10 cellular contexts compared by ENCODE assay signal in genomic region chr11:46050065-46050464, GRCh38.
DNase-seq lines count a peak whose midpoint lies in the region; ATAC-seq and TF ChIP-seq lines count a peak whose summit lies in the region.
"Had no signal": no experiment of that assay in that cellular context is flagged by ENCODE, and none has a peak within 500 bp of the region (broad histone marks: within the 10 kb centered on the region; RNA-seq: fewer than 3 reads in every experiment).

No MANE protein-coding gene starts in this region.

- H3K27me3 ChIP-seq in HL-60 (ENCODE audit: insufficient read depth, poor library complexity, severe bottlenecking) (no peaks in the 10 kb centered on the region), kidney epithelial cell (ENCODE audit: control insufficient read depth, insufficient read depth, low read length) (no peaks in the 10 kb centered on the region)

- DNase-seq in HL-60 (ENCODE audit: low read depth in 1 of 2, low spot score in 1 of 2) (peak in 1 of 2 experiments; percentile 27), brain pericyte (ENCODE audit: low read depth, low spot score) (peak; percentile 17), kidney epithelial cell (ENCODE audit: low read depth) (peak; percentile 70), stromal cell of bone marrow (ENCODE audit: low read depth) (peak; percentile 62), NCI-H1436 treated with DMSO at 0.1 percent for 48 hours (lab: John Stamatoyannopoulos, UW) (no peak)
- no peak for DNase-seq in stimulated activated CD4-positive, alpha-beta T cell treated with anti-CD3 and anti-CD28 coated beads, Interleukin-15, amount 100 ng/mL, for 24 hours
- DNase-seq: KG1 had no signal

- ATAC-seq in HG03159 (IDR thresholded peaks at IDR 0.05; ENCODE audit: unreplicated experiment) (no peak), HG02571 (IDR thresholded peaks at IDR 0.05; ENCODE audit: unreplicated experiment) (no peak)

- H3K27ac ChIP-seq in HL-60 (replicated peaks) = peak overlapping the region; percentile 24; the same call in 1 of the 2 replicates

- no peak for TF ChIP-seq CTCF in HL-60 (IDR thresholded peaks at IDR 0.05; ENCODE audit: insufficient read depth, low read length)
- TF ChIP-seq CTCF in kidney epithelial cell (IDR thresholded peaks at IDR 0.05; ENCODE audit: insufficient read depth, low read length, poor library complexity, severe bottlenecking) = no peak

- H3K4me3 ChIP-seq in HL-60 (replicated peaks; ENCODE audit: insufficient read depth, low read length) (no peak overlapping the region), kidney epithelial cell (ENCODE audit: low read depth, low read length) (no peak overlapping the region)
- H3K4me3 ChIP-seq: coronary artery had no signal

- no peaks in the 10 kb centered on the region for H3K36me3 ChIP-seq in kidney epithelial cell (ENCODE audit: control insufficient read depth, insufficient read depth, low read length)

Comparison
In these comparisons a context has a peak if more than half of its experiments do, and no peak if none do; other contexts are left out.
1. DNase-seq: peak in brain pericyte (single experiment), kidney epithelial cell (single experiment) and stromal cell of bone marrow (single experiment); none in stimulated activated CD4-positive, alpha-beta T cell treated with anti-CD3 and anti-CD28 coated beads, Interleukin-15, amount 100 ng/mL, for 24 hours (single experiment) and NCI-H1436 treated with DMSO at 0.1 percent for 48 hours (single experiment).